In the genomic region with DNA sequence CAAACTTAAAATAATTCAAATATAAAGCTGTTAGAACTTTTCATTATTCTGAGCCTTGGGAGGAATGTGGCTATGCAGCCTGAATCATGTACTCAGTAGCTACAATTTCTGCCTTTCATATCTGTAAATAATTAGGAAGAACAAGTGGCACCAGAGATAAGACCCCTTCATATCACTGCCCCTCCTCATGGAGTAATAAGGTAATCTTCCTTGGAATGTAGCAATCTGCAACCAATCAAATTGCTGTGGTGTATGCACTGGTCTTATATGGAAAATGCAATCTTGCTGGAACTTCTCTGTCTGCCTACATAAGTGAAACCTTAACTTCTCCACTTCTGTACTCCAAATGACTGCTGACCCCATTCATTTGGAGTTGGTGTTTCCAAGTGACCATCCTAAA, we compare ENCODE assay signal across 36 cellular contexts.
"Had no signal": no experiment of that assay in that cellular context is flagged by ENCODE, and none has a peak within 500 bp of the region (broad histone marks: within the 10 kb centered on the region; RNA-seq: fewer than 3 reads in every experiment).

No MANE protein-coding gene starts in this region.

- FAIRE-seq: astrocyte had no signal

- H3K27ac ChIP-seq: body of pancreas, brain microvascular endothelial cell, breast epithelium, WERI-Rb-1 had no signal

- H3K27ac Mint-ChIP-seq: activated CD4-positive, alpha-beta memory T cell treated with anti-CD3 and anti-CD28 coated beads, Interleukin-2, amount 10 ng/mL, durations not matched to agents 7 days and 5 days; activated CD4-positive, alpha-beta T cell treated with anti-CD3 and anti-CD28 coated beads for 36 hours; activated CD4-positive, alpha-beta T cell treated with anti-CD3 and anti-CD28 coated beads, Interleukin-2, amount 10 ng/mL, durations not matched to agents 7 days and 5 days; activated CD8-positive, alpha-beta memory T cell treated with anti-CD3 and anti-CD28 coated beads, Interleukin-2, amount 10 ng/mL, durations not matched to agents 7 days and 5 days; activated CD8-positive, alpha-beta T cell treated with anti-CD3 and anti-CD28 coated beads, Interleukin-2, amount 10 ng/mL, durations not matched to agents 7 days and 5 days; activated naive CD4-positive, alpha-beta T cell treated with anti-CD3 and anti-CD28 coated beads, Interleukin-2, amount 10 ng/mL, durations not matched to agents 7 days and 5 days; activated naive CD4-positive, alpha-beta T cell treated with anti-CD3 and anti-CD28 coated beads, Interleukin-2, amount 50 U/mL, for 24 hours; activated naive CD8-positive, alpha-beta T cell; activated naive CD8-positive, alpha-beta T cell treated with anti-CD3 and anti-CD28 coated beads, Interleukin-2, amount 10 ng/mL, durations not matched to agents 7 days and 5 days; activated naive CD8-positive, alpha-beta T cell treated with anti-CD3 and anti-CD28 coated beads, Interleukin-2, amount 50 U/mL, for 24 hours; activated T-cell treated with anti-CD3 and anti-CD28 coated beads, Interleukin-2, amount 50 U/mL, for 24 hours; activated T-helper 2 cell treated with anti-CD3 and anti-CD28 coated beads, Interferon-gamma antibody, Interleukin-2, Interleukin-4, amounts not matched to agents 10 μg/mL and 5 μg/mL and 100 μg/mL, durations not matched to agents 14 hours and 24 hours and 36 hours; T-cell; T-helper 2 cell treated with Interferon-gamma antibody and Interleukin-4, amounts not matched to agents 5 μg/mL and 100 μg/mL, for 36 hours; WTC11 had no signal

- H3K4me1 ChIP-seq: body of pancreas, breast epithelium had no signal

- H3K4me1 Mint-ChIP-seq: activated CD4-positive, alpha-beta memory T cell treated with anti-CD3 and anti-CD28 coated beads, Interleukin-2, amount 10 ng/mL, durations not matched to agents 7 days and 5 days; activated CD4-positive, alpha-beta T cell treated with anti-CD3 and anti-CD28 coated beads for 36 hours; activated CD4-positive, alpha-beta T cell treated with anti-CD3 and anti-CD28 coated beads, Interleukin-2, amount 10 ng/mL, durations not matched to agents 7 days and 5 days; activated CD8-positive, alpha-beta memory T cell treated with anti-CD3 and anti-CD28 coated beads, Interleukin-2, amount 10 ng/mL, durations not matched to agents 7 days and 5 days; activated naive CD4-positive, alpha-beta T cell treated with anti-CD3 and anti-CD28 coated beads, Interleukin-2, amount 10 ng/mL, durations not matched to agents 7 days and 5 days; activated naive CD4-positive, alpha-beta T cell treated with anti-CD3 and anti-CD28 coated beads, Interleukin-2, amount 50 U/mL, for 24 hours; activated naive CD8-positive, alpha-beta T cell treated with anti-CD3 and anti-CD28 coated beads, Interleukin-2, amount 10 ng/mL, durations not matched to agents 7 days and 5 days; activated naive CD8-positive, alpha-beta T cell treated with anti-CD3 and anti-CD28 coated beads, Interleukin-2, amount 50 U/mL, for 24 hours; T-cell had no signal

- H3K9me3 ChIP-seq: body of pancreas had no signal

- H3K4me3 Mint-ChIP-seq: activated CD4-positive, alpha-beta memory T cell treated with anti-CD3 and anti-CD28 coated beads, Interleukin-2, amount 10 ng/mL, durations not matched to agents 7 days and 5 days; activated CD4-positive, alpha-beta T cell treated with anti-CD3 and anti-CD28 coated beads for 36 hours; activated CD4-positive, alpha-beta T cell treated with anti-CD3 and anti-CD28 coated beads, Interleukin-2, amount 10 ng/mL, durations not matched to agents 7 days and 5 days; activated CD8-positive, alpha-beta memory T cell treated with anti-CD3 and anti-CD28 coated beads, Interleukin-2, amount 10 ng/mL, durations not matched to agents 7 days and 5 days; activated CD8-positive, alpha-beta T cell treated with anti-CD3 and anti-CD28 coated beads, Interleukin-2, amount 10 ng/mL, durations not matched to agents 7 days and 5 days; activated naive CD4-positive, alpha-beta T cell treated with anti-CD3 and anti-CD28 coated beads, Interleukin-2, amount 10 ng/mL, durations not matched to agents 7 days and 5 days; activated naive CD4-positive, alpha-beta T cell treated with anti-CD3 and anti-CD28 coated beads, Interleukin-2, amount 50 U/mL, for 24 hours; activated naive CD8-positive, alpha-beta T cell; activated naive CD8-positive, alpha-beta T cell treated with anti-CD3 and anti-CD28 coated beads, Interleukin-2, amount 10 ng/mL, durations not matched to agents 7 days and 5 days; activated naive CD8-positive, alpha-beta T cell treated with anti-CD3 and anti-CD28 coated beads, Interleukin-2, amount 50 U/mL, for 24 hours; activated T-cell treated with anti-CD3 and anti-CD28 coated beads, Interleukin-2, amount 50 U/mL, for 24 hours; T-cell; T-helper 2 cell treated with Interferon-gamma antibody and Interleukin-4, amounts not matched to agents 5 μg/mL and 100 μg/mL, for 36 hours; WTC11 had no signal

- H3K36me3 Mint-ChIP-seq: activated CD8-positive, alpha-beta memory T cell treated with anti-CD3 and anti-CD28 coated beads, Interleukin-2, amount 10 ng/mL, durations not matched to agents 7 days and 5 days; activated naive CD4-positive, alpha-beta T cell treated with anti-CD3 and anti-CD28 coated beads, Interleukin-2, amount 10 ng/mL, durations not matched to agents 7 days and 5 days; activated naive CD4-positive, alpha-beta T cell treated with anti-CD3 and anti-CD28 coated beads, Interleukin-2, amount 50 U/mL, for 24 hours; activated naive CD8-positive, alpha-beta T cell; activated naive CD8-positive, alpha-beta T cell treated with anti-CD3 and anti-CD28 coated beads, Interleukin-2, amount 10 ng/mL, durations not matched to agents 7 days and 5 days; T-cell; WTC11 had no signal

- ATAC-seq: activated CD4-positive, alpha-beta T cell treated with anti-CD3 and anti-CD28 coated beads for 36 hours; activated CD4-positive, CD25-positive, alpha-beta regulatory T cell treated with anti-CD3 and anti-CD28 coated beads, Interleukin-2, amount 50 U/mL, for 24 hours; activated CD8-positive, alpha-beta memory T cell treated with anti-CD3 and anti-CD28 coated beads, Interleukin-2, amount 10 ng/mL, durations not matched to agents 7 days and 5 days; activated CD8-positive, alpha-beta T cell treated with anti-CD3 and anti-CD28 coated beads, Interleukin-2, amount 10 ng/mL, durations not matched to agents 7 days and 5 days; activated naive CD8-positive, alpha-beta T cell treated with anti-CD3 and anti-CD28 coated beads, Interleukin-2, amount 50 U/mL, for 24 hours; body of pancreas; T-cell; WTC11 had no signal

- DNase-seq: activated CD4-positive, alpha-beta memory T cell treated with anti-CD3 and anti-CD28 coated beads, Interleukin-2, amount 10 ng/mL, durations not matched to agents 7 days and 5 days; activated CD4-positive, alpha-beta T cell treated with anti-CD3 and anti-CD28 coated beads for 1 hour; activated CD4-positive, alpha-beta T cell treated with anti-CD3 and anti-CD28 coated beads for 36 hours; activated CD4-positive, alpha-beta T cell treated with anti-CD3 and anti-CD28 coated beads for 48 hours; activated CD4-positive, alpha-beta T cell treated with anti-CD3 and anti-CD28 coated beads, Interleukin-2, amount 10 ng/mL, durations not matched to agents 7 days and 5 days; activated CD4-positive, alpha-beta T cell treated with anti-CD3 and anti-CD28 coated beads, Interleukin-2, amount 50 U/mL, for 48 hours; activated CD4-positive, CD25-positive, alpha-beta regulatory T cell; activated CD8-positive, alpha-beta memory T cell treated with anti-CD3 and anti-CD28 coated beads for 24 hours; activated CD8-positive, alpha-beta memory T cell treated with anti-CD3 and anti-CD28 coated beads, Interleukin-2, amount 10 ng/mL, durations not matched to agents 7 days and 5 days; activated CD8-positive, alpha-beta memory T cell treated with anti-CD3 and anti-CD28 coated beads, Interleukin-2, amount 50 U/mL, for 48 hours; activated CD8-positive, alpha-beta T cell treated with anti-CD3 and anti-CD28 coated beads, Interleukin-2, amount 10 ng/mL, durations not matched to agents 7 days and 5 days; activated effector memory CD4-positive, alpha-beta T cell treated with Interleukin-2 at 50 U/mL for 16 hours; activated gamma-delta T cell; activated naive CD4-positive, alpha-beta T cell treated with anti-CD3 and anti-CD28 coated beads, Interleukin-2, amount 10 ng/mL, durations not matched to agents 7 days and 5 days; activated naive CD4-positive, alpha-beta T cell treated with Interleukin-2 at 50 U/mL for 16 hours; activated naive CD8-positive, alpha-beta T cell treated with anti-CD3 and anti-CD28 coated beads, Interleukin-2, amount 10 ng/mL, durations not matched to agents 7 days and 5 days; activated naive CD8-positive, alpha-beta T cell treated with anti-CD3 and anti-CD28 coated beads, Interleukin-2, amount 50 U/mL, for 24 hours; activated T-cell treated with anti-CD3 and anti-CD28 coated beads, Interleukin-2, amount 50 U/mL, for 24 hours; activated T-cell treated with anti-CD3 and anti-CD28 coated beads, Interleukin-2, amount 50 U/mL, for 48 hours; amniotic stem cell; aorta; body of pancreas; brain microvascular endothelial cell; central memory CD4-positive, alpha-beta T cell; T-cell; T-helper 2 cell; T-helper 9 cell; WERI-Rb-1 had no signal

- H3K4me3 ChIP-seq: body of pancreas, breast epithelium had no signal

- H3K27me3 ChIP-seq: body of pancreas, brain microvascular endothelial cell, breast epithelium had no signal

- H3K36me3 ChIP-seq: brain microvascular endothelial cell, breast epithelium, WERI-Rb-1 had no signal

- H3K27me3 Mint-ChIP-seq: activated CD8-positive, alpha-beta memory T cell treated with anti-CD3 and anti-CD28 coated beads, Interleukin-2, amount 10 ng/mL, durations not matched to agents 7 days and 5 days; activated naive CD4-positive, alpha-beta T cell treated with anti-CD3 and anti-CD28 coated beads, Interleukin-2, amount 10 ng/mL, durations not matched to agents 7 days and 5 days had no signal

- H3K9me3 Mint-ChIP-seq: activated CD4-positive, alpha-beta memory T cell treated with anti-CD3 and anti-CD28 coated beads, Interleukin-2, amount 10 ng/mL, durations not matched to agents 7 days and 5 days; activated CD4-positive, alpha-beta T cell treated with anti-CD3 and anti-CD28 coated beads, Interleukin-2, amount 10 ng/mL, durations not matched to agents 7 days and 5 days; activated naive CD4-positive, alpha-beta T cell treated with anti-CD3 and anti-CD28 coated beads, Interleukin-2, amount 10 ng/mL, durations not matched to agents 7 days and 5 days; activated naive CD8-positive, alpha-beta T cell treated with anti-CD3 and anti-CD28 coated beads, Interleukin-2, amount 10 ng/mL, durations not matched to agents 7 days and 5 days; activated T-cell treated with anti-CD3 and anti-CD28 coated beads, Interleukin-2, amount 50 U/mL, for 24 hours; activated T-helper 2 cell treated with anti-CD3 and anti-CD28 coated beads, Interferon-gamma antibody, Interleukin-2, Interleukin-4, amounts not matched to agents 10 μg/mL and 5 μg/mL and 100 μg/mL, durations not matched to agents 14 hours and 24 hours and 36 hours; T-helper 2 cell treated with Interferon-gamma antibody and Interleukin-4, amounts not matched to agents 5 μg/mL and 100 μg/mL, for 36 hours had no signal
